Comparison of ENCODE assay signal across 1 cellular context in genomic region chr7:124992881-124993562, GRCh38.
TF ChIP-seq lines count a peak whose summit lies in the region.

No MANE protein-coding gene starts in this region.

TF ChIP-seq in SK-N-SH, 30 proteins besides CTCF, POLR2A, EP300 and RAD21 (continued from another document):
- peak; percentile 29; the same call in 1 of the 2 replicates for TF ChIP-seq MEF2A (IDR thresholded peaks at IDR 0.05; ENCODE audit: borderline replicate concordance, low read depth)
- peak; percentile 65; the same call in 1 of the 2 replicates for TF ChIP-seq RXRA (IDR thresholded peaks at IDR 0.05; ENCODE audit: borderline replicate concordance, low read depth)
- TF ChIP-seq ZBTB33 (IDR thresholded peaks at IDR 0.05; ENCODE audit: borderline replicate concordance, low read depth), result no peak
- TF ChIP-seq TAF1 (IDR thresholded peaks at IDR 0.05; ENCODE audit: borderline replicate concordance, low read depth, low read length), result no peak
- peak; percentile 66; the same call in 1 of the 2 replicates for TF ChIP-seq POLR2AphosphoS5 (IDR thresholded peaks at IDR 0.05; ENCODE audit: low read depth, low read length)
- peak; percentile 72 for TF ChIP-seq NFIC (IDR thresholded peaks at IDR 0.05; ENCODE audit: borderline replicate concordance)
- no peak for TF ChIP-seq FOXJ3 (CRISPR knock-in tag; IDR thresholded peaks at IDR 0.05)
- TF ChIP-seq NRF1 (IDR thresholded peaks at IDR 0.05; ENCODE audit: low read depth, low read length), result no peak
- 0 out of 2 replicates have a peak, but pooled peaks have one; percentile 38 for TF ChIP-seq ELF1 (IDR thresholded peaks at IDR 0.05)
- TF ChIP-seq GATA2 (CRISPR knock-in tag; IDR thresholded peaks at IDR 0.05), result no peak
- no peak for TF ChIP-seq RFX5 (IDR thresholded peaks at IDR 0.05; ENCODE audit: low read length)
- TF ChIP-seq FOSL2 (IDR thresholded peaks at IDR 0.05; ENCODE audit: borderline replicate concordance, low read depth), result peak; percentile 96
- peak; percentile 49 for TF ChIP-seq PBX3 (IDR thresholded peaks at IDR 0.05)
TF ChIP-seq in SK-N-SH: peak in this region for 15.
